12 cellular contexts compared by ENCODE assay signal in the genomic region with DNA sequence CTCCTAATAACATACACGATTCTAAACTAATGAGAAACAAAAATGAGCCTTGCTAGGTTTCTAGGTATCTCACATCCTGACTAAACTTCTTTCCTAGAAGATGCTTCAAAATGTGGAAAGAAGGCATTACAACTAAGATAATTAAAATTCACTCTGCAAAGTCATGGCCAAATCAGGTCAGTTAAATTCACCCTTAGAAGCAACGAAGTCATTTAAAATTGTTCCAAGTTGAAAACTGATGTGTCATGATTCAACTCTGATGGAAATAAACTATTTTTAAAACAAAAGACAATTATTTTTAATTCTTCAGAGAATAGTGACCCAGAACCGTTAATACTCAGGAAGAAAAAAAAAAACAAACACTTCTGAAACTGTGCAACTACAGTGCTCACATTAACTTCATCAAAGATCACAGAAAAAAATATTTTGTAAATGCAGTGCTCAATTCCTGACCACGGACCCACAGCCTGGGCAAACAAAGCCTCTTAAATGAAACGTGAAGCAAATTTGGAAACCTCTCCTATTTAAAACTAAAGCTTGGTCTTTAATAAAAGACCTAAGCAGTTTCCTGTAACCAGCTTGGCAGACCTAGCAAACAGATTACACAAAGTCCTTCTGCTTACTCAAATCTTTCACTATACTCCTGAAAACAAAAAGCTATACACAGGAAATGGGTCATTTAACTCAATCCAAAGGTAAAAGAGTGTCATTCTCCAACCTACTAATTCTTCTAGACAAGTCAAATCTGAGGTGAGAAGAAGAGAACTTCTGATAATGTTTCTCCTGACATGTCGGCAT. TPM values are rescaled to one million over a fixed set of nuclear protein-coding genes. Genes with fewer than 3 reads are reported as not detected.
DNase-seq lines count a peak whose midpoint lies in the region; ATAC-seq and TF ChIP-seq lines count a peak whose summit lies in the region.
"Had no signal": no experiment of that assay in that cellular context is flagged by ENCODE, and none has a peak within 500 bp of the region (broad histone marks: within the 10 kb centered on the region; RNA-seq: fewer than 3 reads in every experiment).

No MANE protein-coding gene starts in this region.

- H3K27me3 Mint-ChIP-seq in stimulated activated naive CD8-positive, alpha-beta T cell treated with anti-CD3 and anti-CD28 coated beads, Interleukin-15, amount 100 ng/mL, for 72 hours: peaks cover 7% of the 10 kb centered on the region

- no peak for DNase-seq in stimulated activated naive CD8-positive, alpha-beta T cell treated with anti-CD3 and anti-CD28 coated beads, Interleukin-15, amount 100 ng/mL, for 72 hours
- no peak for DNase-seq in stimulated activated naive CD8-positive, alpha-beta T cell treated with anti-CD3 and anti-CD28 coated beads, Interleukin-15, Interleukin-2, amounts not matched to agents 100 U/mL and 50 U/mL, for 24 hours
- DNase-seq in astrocyte of the spinal cord (ENCODE audit: low read depth, low spot score): peak; percentile 71
- DNase-seq in left lobe of liver (ENCODE audit: low spot score): no peak
- DNase-seq in vagina (ENCODE audit: extremely low spot score in 2 of 2): no peak
- DNase-seq in activated CD4-positive, alpha-beta T cell treated with anti-CD3 and anti-CD28 coated beads, Interleukin-2, amount 50 U/mL, for 4 hours: no peak
- DNase-seq in HPDE6-E6E7 (ENCODE audit: extremely low spot score): no peak
- DNase-seq: activated T-cell treated with anti-CD3 and anti-CD28 coated beads, Interleukin-2, amount 50 U/mL, for 1 hour; COR-L47; effector memory CD8-positive, alpha-beta T cell; naive B cell had no signal

- no peaks in the 10 kb centered on the region for H3K27me3 ChIP-seq in vagina

- intact Hi-C loops in vagina (cut with DNase I): no loop called here

- peak overlapping the region; percentile 27 for H3K27ac ChIP-seq in vagina

- no peaks in the 10 kb centered on the region for H3K9me3 ChIP-seq in vagina

- TF ChIP-seq CTCF in astrocyte of the spinal cord (IDR thresholded peaks at IDR 0.05; ENCODE audit: low read depth, low read length) (no peak), vagina (IDR thresholded peaks at IDR 0.05) (no peak)

- in situ Hi-C loops in astrocyte of the spinal cord (cut with HindIII; ENCODE audit: low sequenced_read_pairs): no loop called here

- H3K4me1 Mint-ChIP-seq in stimulated activated naive CD8-positive, alpha-beta T cell treated with anti-CD3 and anti-CD28 coated beads, Interleukin-15, amount 100 ng/mL, for 72 hours: peaks cover 17% of the 10 kb centered on the region
- H3K4me1 Mint-ChIP-seq: naive B cell had no signal

- no peaks in the 10 kb centered on the region for H3K36me3 ChIP-seq in vagina

- H3K4me3 ChIP-seq in astrocyte of the spinal cord (ENCODE audit: low read depth, low read length) (no peak overlapping the region), vagina (no peak overlapping the region)

- no peak overlapping the region for H3K4me3 Mint-ChIP-seq in stimulated activated naive CD8-positive, alpha-beta T cell treated with anti-CD3 and anti-CD28 coated beads, Interleukin-15, amount 100 ng/mL, for 72 hours
- H3K4me3 Mint-ChIP-seq: effector memory CD8-positive, alpha-beta T cell; naive B cell had no signal

- no peaks in the 10 kb centered on the region for H3K9me3 Mint-ChIP-seq in stimulated activated naive CD8-positive, alpha-beta T cell treated with anti-CD3 and anti-CD28 coated beads, Interleukin-15, amount 100 ng/mL, for 72 hours
- H3K9me3 Mint-ChIP-seq: effector memory CD8-positive, alpha-beta T cell had no signal

- H3K27ac Mint-ChIP-seq in stimulated activated naive CD8-positive, alpha-beta T cell treated with anti-CD3 and anti-CD28 coated beads, Interleukin-15, amount 100 ng/mL, for 72 hours: no peak overlapping the region
- H3K27ac Mint-ChIP-seq: effector memory CD8-positive, alpha-beta T cell; naive B cell had no signal

- H3K4me1 ChIP-seq in vagina: no peaks in the 10 kb centered on the region

- no peak for TF ChIP-seq POLR2A in vagina (IDR thresholded peaks at IDR 0.05)

- peak; percentile 78 for ATAC-seq in stimulated activated naive CD8-positive, alpha-beta T cell treated with anti-CD3 and anti-CD28 coated beads, Interleukin-15, amount 100 ng/mL, for 72 hours
- no peak for ATAC-seq in stimulated activated naive CD8-positive, alpha-beta T cell treated with anti-CD3 and anti-CD28 coated beads, Interleukin-15, Interleukin-2, amounts not matched to agents 100 U/mL and 50 U/mL, for 24 hours
- peak; percentile 78 for ATAC-seq in left lobe of liver
- no peak for ATAC-seq in GM19023 (IDR thresholded peaks at IDR 0.05; ENCODE audit: unreplicated experiment)
- ATAC-seq: effector memory CD8-positive, alpha-beta T cell had no signal

RNA-seq across cellular contexts. Expression of gene CHN1, which starts 39.0 kb away (rescaled TPM):
- total RNA-seq in left lobe of liver (1.6 TPM), vagina (9.6 TPM)

Comparison
In these comparisons a context has a peak if more than half of its experiments do, and no peak if none do; other contexts are left out.
1. ATAC-seq: peak in stimulated activated naive CD8-positive, alpha-beta T cell treated with anti-CD3 and anti-CD28 coated beads, Interleukin-15, amount 100 ng/mL, for 72 hours (single experiment) and left lobe of liver (single experiment); none in stimulated activated naive CD8-positive, alpha-beta T cell treated with anti-CD3 and anti-CD28 coated beads, Interleukin-15, Interleukin-2, amounts not matched to agents 100 U/mL and 50 U/mL, for 24 hours (single experiment) and GM19023 (single experiment).